Comparison of ENCODE assay signal across 23 cellular contexts in genomic region chr14:34372766-34373165, GRCh38.
"Had no signal": no experiment of that assay in that cellular context is flagged by ENCODE, and none has a peak within 500 bp of the region (broad histone marks: within the 10 kb centered on the region; RNA-seq: fewer than 3 reads in every experiment).

No MANE protein-coding gene starts in this region.

- H3K36me3 ChIP-seq: adrenal gland, colonic mucosa, gastroesophageal sphincter, ovary, prostate gland, tibial artery, vagina had no signal

- H3K27ac ChIP-seq: adrenal gland, colonic mucosa, dorsolateral prefrontal cortex, gastroesophageal sphincter, ovary, prostate gland, tibial artery, vagina had no signal

- FAIRE-seq: astrocyte, bronchial epithelial cell, endothelial cell of umbilical vein, islet of Langerhans had no signal

- DNase-seq: activated CD4-positive, alpha-beta T cell treated with anti-CD3 and anti-CD28 coated beads, Interleukin-2, amount 10 ng/mL, durations not matched to agents 7 days and 5 days; activated naive CD4-positive, alpha-beta T cell; activated T-cell treated with anti-CD3 and anti-CD28 coated beads, Interleukin-2, amount 50 U/mL, for 1 hour; adrenal gland; colonic mucosa; dorsolateral prefrontal cortex; effector memory CD8-positive, alpha-beta T cell; head of caudate nucleus; left cardiac atrium; naive B cell; ovary; stimulated activated CD4-positive, alpha-beta T cell treated with anti-CD3 and anti-CD28 coated beads, Interleukin-2, amount 100 ng/mL, for 48 hours; stimulated activated naive CD8-positive, alpha-beta T cell treated with anti-CD3 and anti-CD28 coated beads, Interleukin-15, Interleukin-2, amounts not matched to agents 100 U/mL and 50 U/mL, for 24 hours; tibial artery had no signal

- H3K27me3 ChIP-seq: adrenal gland, colonic mucosa, dorsolateral prefrontal cortex, gastroesophageal sphincter, ovary, tibial artery, vagina had no signal

- ATAC-seq: activated CD4-positive, CD25-positive, alpha-beta regulatory T cell treated with anti-CD3 and anti-CD28 coated beads, Interleukin-2, amount 50 U/mL, for 24 hours; activated T-helper 17 cell treated with anti-CD3 and anti-CD28 coated beads, Interleukin-2, amount 50 U/mL, for 72 hours; effector memory CD8-positive, alpha-beta T cell; gastroesophageal sphincter; left cardiac atrium; stimulated activated naive CD8-positive, alpha-beta T cell treated with anti-CD3 and anti-CD28 coated beads, Interleukin-15, Interleukin-2, amounts not matched to agents 100 U/mL and 50 U/mL, for 24 hours had no signal

- H3K4me3 ChIP-seq: adrenal gland, colonic mucosa, dorsolateral prefrontal cortex, gastroesophageal sphincter, ovary, prostate gland, tibial artery, vagina had no signal

- H3K9me3 ChIP-seq: adrenal gland, colonic mucosa, gastroesophageal sphincter, ovary, prostate gland, tibial artery, vagina had no signal
